In the genomic region with DNA sequence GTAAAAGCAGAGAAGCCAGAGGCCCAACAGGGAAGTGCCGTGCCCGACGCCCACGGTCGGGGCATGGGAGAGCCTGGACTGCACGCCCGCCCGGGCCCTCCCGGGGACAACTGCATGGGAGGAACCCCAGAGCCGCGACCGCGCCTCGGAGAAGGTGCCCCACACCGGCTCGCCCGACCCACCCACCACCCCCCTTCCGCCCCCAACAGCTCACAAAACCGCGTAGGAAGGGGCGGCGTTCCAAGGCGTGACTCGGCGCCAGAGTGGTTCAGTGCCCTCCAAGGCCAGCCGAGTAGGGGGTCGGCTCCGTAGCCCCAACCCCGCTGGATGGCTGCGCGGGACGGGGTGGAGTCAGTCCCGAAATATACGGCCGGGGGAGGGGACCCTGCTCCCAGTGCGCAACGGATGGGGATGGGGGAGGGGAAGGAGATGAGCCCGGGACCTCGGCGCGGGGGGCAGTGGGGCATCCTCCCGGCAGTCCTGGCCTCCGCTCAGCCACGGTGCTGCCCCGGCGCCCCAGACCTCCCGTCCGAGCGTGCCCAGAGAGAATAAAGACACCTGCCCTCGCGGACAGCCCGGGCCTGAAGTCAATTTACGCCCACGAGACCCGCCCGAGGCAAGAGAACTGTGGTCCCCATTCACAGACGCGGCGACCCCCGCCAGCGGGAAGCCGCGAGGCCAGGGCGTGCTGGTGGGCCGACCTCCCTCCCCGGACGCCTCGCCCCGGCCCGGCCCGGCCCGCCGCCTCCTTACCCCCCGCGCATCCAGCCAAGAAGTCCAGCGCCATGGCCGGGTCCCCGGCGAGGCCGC, we compare ENCODE assay signal across 8 cellular contexts. TPM values are rescaled to one million over a fixed set of nuclear protein-coding genes. Genes with fewer than 3 reads are reported as not detected.
A peak's percentile ranks its signal among the peaks of the same experiment; 100 is the strongest.
DNase-seq lines count a peak whose midpoint lies in the region; ATAC-seq and TF ChIP-seq lines count a peak whose summit lies in the region.

No MANE protein-coding gene starts in this region.

- H3K4me2 ChIP-seq in neural progenitor cell, result peak overlapping the region; percentile 86

- H3K27ac Mint-ChIP-seq in activated CD8-positive, alpha-beta memory T cell treated with anti-CD3 and anti-CD28 coated beads, Interleukin-2, amount 10 ng/mL, durations not matched to agents 7 days and 5 days, result no peak overlapping the region
- H3K27ac Mint-ChIP-seq in neural progenitor cell, result no peak overlapping the region

- H3K4me3 ChIP-seq in GM08714 (ENCODE audit: low read length) (peak overlapping the region; percentile 68), HUES48 (ENCODE audit: low read depth, low read length) (peak overlapping the region; percentile 77), esophagus muscularis mucosa (peak overlapping the region; percentile 82 to 98 (median 88)), neural progenitor cell (peak overlapping the region; percentile 100), uterus (peak overlapping the region; percentile 69 to 75)

- no peak for TF ChIP-seq EP300 in esophagus muscularis mucosa (IDR thresholded peaks at IDR 0.05)

- peaks cover 6% of the 10 kb centered on the region; the same call in 1 of the 2 replicates for H3K36me3 ChIP-seq in HUES48 (ENCODE audit: control insufficient read depth, insufficient read depth, low read length)
- no peaks in the 10 kb centered on the region for H3K36me3 ChIP-seq in esophagus muscularis mucosa
- H3K36me3 ChIP-seq in neural progenitor cell, result no peaks in the 10 kb centered on the region
- no peaks in the 10 kb centered on the region for H3K36me3 ChIP-seq in uterus

- H2AFZ ChIP-seq in neural progenitor cell (replicated peaks), result peak overlapping the region; percentile 31

- H3K9me3 Mint-ChIP-seq in activated CD8-positive, alpha-beta memory T cell treated with anti-CD3 and anti-CD28 coated beads, Interleukin-2, amount 10 ng/mL, durations not matched to agents 7 days and 5 days (ENCODE audit: low read depth), result no peaks in the 10 kb centered on the region
- no peaks in the 10 kb centered on the region for H3K9me3 Mint-ChIP-seq in neural progenitor cell

- no peaks in the 10 kb centered on the region for H3K36me3 Mint-ChIP-seq in activated CD8-positive, alpha-beta memory T cell treated with anti-CD3 and anti-CD28 coated beads, Interleukin-2, amount 10 ng/mL, durations not matched to agents 7 days and 5 days
- peaks cover 5% of the 10 kb centered on the region for H3K36me3 Mint-ChIP-seq in neural progenitor cell

- TF ChIP-seq CTCF in esophagus muscularis mucosa (IDR thresholded peaks at IDR 0.05), result no peak
- no peak for TF ChIP-seq CTCF in neural progenitor cell (IDR thresholded peaks at IDR 0.05)
- TF ChIP-seq CTCF in uterus (IDR thresholded peaks at IDR 0.05), result no peak

- H3F3A ChIP-seq in neural progenitor cell (ENCODE audit: low read depth), result peaks cover 12% of the 10 kb centered on the region

- H3K9me3 ChIP-seq in HUES48 (ENCODE audit: control insufficient read depth, insufficient read depth, low read length), result no peaks in the 10 kb centered on the region
- H3K9me3 ChIP-seq in esophagus muscularis mucosa, result no peaks in the 10 kb centered on the region
- H3K9me3 ChIP-seq in neural progenitor cell (ENCODE audit: low read depth), result no peaks in the 10 kb centered on the region
- no peaks in the 10 kb centered on the region for H3K9me3 ChIP-seq in uterus

- DNase-seq in activated CD8-positive, alpha-beta memory T cell treated with anti-CD3 and anti-CD28 coated beads, Interleukin-2, amount 10 ng/mL, durations not matched to agents 7 days and 5 days, result no peak
- DNase-seq in esophagus muscularis mucosa (ENCODE audit: extremely low spot score) (no peak), neural progenitor cell (ENCODE audit: low spot score) (peak; percentile 69), uterus (peak; percentile 45 to 57), occipital lobe (lab: John Stamatoyannopoulos, UW) (no peak)

- H3K9ac ChIP-seq in HUES48 (ENCODE audit: low read depth, low read length), result peak overlapping the region; percentile 67; the same call in 1 of the 2 replicates
- peak overlapping the region; percentile 65 for H3K9ac ChIP-seq in neural progenitor cell

- peaks cover 20% of the 10 kb centered on the region for H3K27me3 Mint-ChIP-seq in activated CD8-positive, alpha-beta memory T cell treated with anti-CD3 and anti-CD28 coated beads, Interleukin-2, amount 10 ng/mL, durations not matched to agents 7 days and 5 days
- H3K27me3 Mint-ChIP-seq in neural progenitor cell (ENCODE audit: insufficient read depth, low read depth), result peaks cover 11% of the 10 kb centered on the region

- CTCF ChIA-PET in activated CD8-positive, alpha-beta memory T cell treated with anti-CD3 and anti-CD28 coated beads, Interleukin-2, amount 10 ng/mL, durations not matched to agents 7 days and 5 days (lab: Charles Lee), result interaction anchor here (0.7 to 1.3 kb wide), 4 partner anchors 19 to 72 kb away, joined by 3 to 4 read pairs (median 3); no protein-coding TSS in a partner anchor

- H3K4me3 Mint-ChIP-seq in activated CD8-positive, alpha-beta memory T cell treated with anti-CD3 and anti-CD28 coated beads, Interleukin-2, amount 10 ng/mL, durations not matched to agents 7 days and 5 days, result peak overlapping the region; percentile 68
- H3K4me3 Mint-ChIP-seq in neural progenitor cell, result peak overlapping the region; percentile 95

- peaks cover 16% of the 10 kb centered on the region for H3K4me1 Mint-ChIP-seq in activated CD8-positive, alpha-beta memory T cell treated with anti-CD3 and anti-CD28 coated beads, Interleukin-2, amount 10 ng/mL, durations not matched to agents 7 days and 5 days
- peaks cover 36% of the 10 kb centered on the region for H3K4me1 Mint-ChIP-seq in neural progenitor cell

- 0% methylated on average over 5 of the region's 80 CpGs for WGBS in esophagus muscularis mucosa

- H3K79me2 ChIP-seq in neural progenitor cell (ENCODE audit: low read depth), result peaks cover 86% of the 10 kb centered on the region

- H4K20me1 ChIP-seq in neural progenitor cell (ENCODE audit: low read depth), result peaks cover 79% of the 10 kb centered on the region

- ATAC-seq in activated CD8-positive, alpha-beta memory T cell treated with anti-CD3 and anti-CD28 coated beads, Interleukin-2, amount 10 ng/mL, durations not matched to agents 7 days and 5 days, result peak; percentile 8
- no peak for ATAC-seq in GM21717 (IDR thresholded peaks at IDR 0.05; ENCODE audit: unreplicated experiment)

- TF ChIP-seq POLR2A in esophagus muscularis mucosa (IDR thresholded peaks at IDR 0.05; ENCODE audit: low read depth), result no peak
- TF ChIP-seq POLR2A in uterus (IDR thresholded peaks at IDR 0.05), result no peak

- H3K27ac ChIP-seq in HUES48 (ENCODE audit: low read depth, low read length), result peak overlapping the region; percentile 83
- H3K27ac ChIP-seq in esophagus muscularis mucosa (replicated peaks in 1 of 4), result peak overlapping the region; percentile 89 to 93 (median 89)
- H3K27ac ChIP-seq in neural progenitor cell, result peak overlapping the region; percentile 76
- peak overlapping the region; percentile 79 to 80 for H3K27ac ChIP-seq in uterus

- intact Hi-C loops in esophagus muscularis mucosa (cut with DNase I), result loop anchor here (5.0 kb wide), 1 partner anchor 72 kb away; the partner anchor contains the start of gene WDR25
- intact Hi-C loops in uterus (cut with DNase I; ENCODE audit: low total_unique reads), result no loop called here

- H3K4me1 ChIP-seq in HUES48 (ENCODE audit: control insufficient read depth, insufficient read depth, low read length), result peaks cover 22% of the 10 kb centered on the region
- H3K4me1 ChIP-seq in esophagus muscularis mucosa, result peaks cover 31 to 73% (median 66%) of the 10 kb centered on the region in 4 donors
- peaks cover 33% of the 10 kb centered on the region for H3K4me1 ChIP-seq in neural progenitor cell
- peaks cover 0 to 24% of the 10 kb centered on the region in 2 donors for H3K4me1 ChIP-seq in uterus

- H3K27me3 ChIP-seq in HUES48 (ENCODE audit: control insufficient read depth, insufficient read depth, low read length), result no peaks in the 10 kb centered on the region
- no peaks in the 10 kb centered on the region for H3K27me3 ChIP-seq in esophagus muscularis mucosa
- no peaks in the 10 kb centered on the region for H3K27me3 ChIP-seq in neural progenitor cell
- no peaks in the 10 kb centered on the region for H3K27me3 ChIP-seq in uterus

RNA-seq across cellular contexts. Expression of gene SLC25A29, which starts 0.6 kb away (rescaled TPM):
- total RNA-seq in activated CD8-positive, alpha-beta memory T cell treated with anti-CD3 and anti-CD28 coated beads, Interleukin-2, amount 10 ng/mL, durations not matched to agents 7 days and 5 days, result 10 to 100 TPM; 15.9 to 21.6 TPM
- 10 to 100 TPM; 37.4 to 63.0 (median 49.2) TPM for total RNA-seq in esophagus muscularis mucosa
- 103 and 330 TPM in 2 replicates for total RNA-seq in neural progenitor cell (ENCODE audit: low replicate concordance)
- total RNA-seq in uterus, result 100 to 1,000 TPM in 1 of 4 donors, 10 to 100 TPM in 3; 16.2 to 850 (median 60.1) TPM
- 41.8 TPM for total RNA-seq in occipital lobe

RNA-seq across cellular contexts. Expression of gene SLC25A47, which starts 17.5 kb away (rescaled TPM):
- total RNA-seq in activated CD8-positive, alpha-beta memory T cell treated with anti-CD3 and anti-CD28 coated beads, Interleukin-2, amount 10 ng/mL, durations not matched to agents 7 days and 5 days, result not detected
- total RNA-seq in esophagus muscularis mucosa (not detected), neural progenitor cell (ENCODE audit: low replicate concordance) (not detected in 2 replicates), uterus (not detected), occipital lobe (not detected)

Comparison
In these comparisons a context has a peak if more than half of its experiments do, and no peak if none do; other contexts are left out.
1. DNase-seq: peak in neural progenitor cell (single experiment) and uterus (2 of 2); none in activated CD8-positive, alpha-beta memory T cell treated with anti-CD3 and anti-CD28 coated beads, Interleukin-2, amount 10 ng/mL, durations not matched to agents 7 days and 5 days (single experiment), esophagus muscularis mucosa (single experiment) and occipital lobe (single experiment).
2. Peak in every context shown above with its lines, with median percentiles within 50 percentile points of each other: H3K4me3 ChIP-seq and H3K27ac ChIP-seq.